In the genomic region with DNA sequence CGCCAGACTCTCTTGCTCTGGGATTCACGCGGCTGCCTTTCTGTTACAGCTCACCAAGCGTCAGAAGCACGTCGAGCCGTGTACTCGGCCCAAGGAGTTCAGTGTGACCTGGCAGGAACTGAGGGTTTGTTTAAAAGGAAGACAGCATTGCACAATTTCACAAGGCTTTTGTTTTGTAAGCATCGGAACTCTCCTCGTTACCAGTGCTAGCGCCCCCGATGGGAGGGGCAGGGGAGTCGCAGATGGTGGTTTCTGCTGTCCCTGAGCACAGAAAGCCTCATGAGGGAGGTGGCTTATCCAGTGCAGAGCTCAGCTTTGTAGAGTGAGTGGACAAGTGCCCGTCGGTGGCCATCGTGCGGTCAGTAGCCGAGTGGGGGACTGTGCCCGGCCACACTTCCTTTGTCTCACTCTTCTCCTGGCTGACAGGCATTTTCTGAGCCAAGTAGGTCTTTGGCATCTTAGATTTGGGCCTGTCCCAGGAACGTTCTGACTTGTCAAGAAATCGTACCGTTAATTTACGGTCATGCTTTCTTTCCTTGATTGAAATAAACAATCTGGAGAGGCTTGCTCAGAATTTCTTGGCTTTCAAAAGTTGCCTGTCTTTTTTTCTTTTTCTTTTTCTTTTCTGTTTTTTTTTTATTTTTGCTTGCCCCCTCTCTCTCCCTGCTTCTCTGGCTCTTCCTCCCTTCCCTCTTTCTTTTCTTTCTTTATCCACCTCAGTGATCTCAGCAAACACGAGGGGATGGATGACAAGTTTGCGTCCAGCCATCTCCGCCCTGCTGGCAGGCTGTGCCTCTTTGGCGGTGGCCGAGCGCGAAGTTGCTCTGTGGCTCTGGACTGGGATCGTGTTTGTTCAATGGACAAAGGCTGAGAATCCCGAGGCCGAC, we compare ENCODE assay signal across 1 cellular context.
TF ChIP-seq lines count a peak whose summit lies in the region.

No MANE protein-coding gene starts in this region.

TF ChIP-seq in HepG2, 621 proteins besides CTCF, POLR2A, EP300 and RAD21 (continued from another document and continues in another):
- TF ChIP-seq, protein P1, sequence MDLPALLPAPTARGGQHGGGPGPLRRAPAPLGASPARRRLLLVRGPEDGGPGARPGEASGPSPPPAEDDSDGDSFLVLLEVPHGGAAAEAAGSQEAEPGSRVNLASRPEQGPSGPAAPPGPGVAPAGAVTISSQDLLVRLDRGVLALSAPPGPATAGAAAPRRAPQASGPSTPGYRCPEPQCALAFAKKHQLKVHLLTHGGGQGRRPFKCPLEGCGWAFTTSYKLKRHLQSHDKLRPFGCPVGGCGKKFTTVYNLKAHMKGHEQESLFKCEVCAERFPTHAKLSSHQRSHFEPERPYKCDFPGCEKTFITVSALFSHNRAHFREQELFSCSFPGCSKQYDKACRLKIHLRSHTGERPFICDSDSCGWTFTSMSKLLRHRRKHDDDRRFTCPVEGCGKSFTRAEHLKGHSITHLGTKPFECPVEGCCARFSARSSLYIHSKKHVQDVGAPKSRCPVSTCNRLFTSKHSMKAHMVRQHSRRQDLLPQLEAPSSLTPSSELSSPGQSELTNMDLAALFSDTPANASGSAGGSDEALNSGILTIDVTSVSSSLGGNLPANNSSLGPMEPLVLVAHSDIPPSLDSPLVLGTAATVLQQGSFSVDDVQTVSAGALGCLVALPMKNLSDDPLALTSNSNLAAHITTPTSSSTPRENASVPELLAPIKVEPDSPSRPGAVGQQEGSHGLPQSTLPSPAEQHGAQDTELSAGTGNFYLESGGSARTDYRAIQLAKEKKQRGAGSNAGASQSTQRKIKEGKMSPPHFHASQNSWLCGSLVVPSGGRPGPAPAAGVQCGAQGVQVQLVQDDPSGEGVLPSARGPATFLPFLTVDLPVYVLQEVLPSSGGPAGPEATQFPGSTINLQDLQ (CRISPR knock-in tag; IDR thresholded peaks at IDR 0.05) = no peak
- TF ChIP-seq, protein P2, sequence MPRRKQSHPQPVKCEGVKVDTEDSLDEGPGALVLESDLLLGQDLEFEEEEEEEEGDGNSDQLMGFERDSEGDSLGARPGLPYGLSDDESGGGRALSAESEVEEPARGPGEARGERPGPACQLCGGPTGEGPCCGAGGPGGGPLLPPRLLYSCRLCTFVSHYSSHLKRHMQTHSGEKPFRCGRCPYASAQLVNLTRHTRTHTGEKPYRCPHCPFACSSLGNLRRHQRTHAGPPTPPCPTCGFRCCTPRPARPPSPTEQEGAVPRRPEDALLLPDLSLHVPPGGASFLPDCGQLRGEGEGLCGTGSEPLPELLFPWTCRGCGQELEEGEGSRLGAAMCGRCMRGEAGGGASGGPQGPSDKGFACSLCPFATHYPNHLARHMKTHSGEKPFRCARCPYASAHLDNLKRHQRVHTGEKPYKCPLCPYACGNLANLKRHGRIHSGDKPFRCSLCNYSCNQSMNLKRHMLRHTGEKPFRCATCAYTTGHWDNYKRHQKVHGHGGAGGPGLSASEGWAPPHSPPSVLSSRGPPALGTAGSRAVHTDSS (CRISPR knock-in tag; conservative IDR thresholded peaks at IDR 0.05) = no peak
- no peak for TF ChIP-seq EED (CRISPR knock-in tag; IDR thresholded peaks at IDR 0.05)
- TF ChIP-seq ZBTB38 (CRISPR knock-in tag; IDR thresholded peaks at IDR 0.05) = peak; percentile 60
- no peak for TF ChIP-seq ZNF30 (CRISPR knock-in tag; IDR thresholded peaks at IDR 0.05)
- no peak for TF ChIP-seq CC2D1A (CRISPR knock-in tag; IDR thresholded peaks at IDR 0.05)
- TF ChIP-seq STAT5B (CRISPR knock-in tag; IDR thresholded peaks at IDR 0.05) = no peak
- 0 out of 2 replicates have a peak, but pooled peaks have one; percentile 37 for TF ChIP-seq RARA (CRISPR knock-in tag; IDR thresholded peaks at IDR 0.05)
- no peak for TF ChIP-seq ZMAT3 (CRISPR knock-in tag; conservative IDR thresholded peaks at IDR 0.05)
- no peak for TF ChIP-seq HDAC1 (CRISPR knock-in tag; IDR thresholded peaks at IDR 0.05)
- TF ChIP-seq SOX13 (IDR thresholded peaks at IDR 0.05) = no peak
- TF ChIP-seq SOX13 (CRISPR knock-in tag; conservative IDR thresholded peaks at IDR 0.05 in 1 of 2, IDR thresholded peaks at IDR 0.05 in 1 of 2) = peak in 1 of 2 experiments; percentile 72; a peak in 2 of 4 replicates
- TF ChIP-seq NR2F2 (IDR thresholded peaks at IDR 0.05; ENCODE audit: borderline replicate concordance, low read depth) = no peak
- TF ChIP-seq ZNF274 (CRISPR knock-in tag; IDR thresholded peaks at IDR 0.05) = no peak
- TF ChIP-seq ZNF530 (CRISPR knock-in tag; IDR thresholded peaks at IDR 0.05; ENCODE audit: low read depth) = no peak
- TF ChIP-seq MIXL1 (CRISPR knock-in tag; IDR thresholded peaks at IDR 0.05) = no peak
- TF ChIP-seq ZFP1 (CRISPR knock-in tag; IDR thresholded peaks at IDR 0.05) = no peak
- no peak for TF ChIP-seq CHD2 (IDR thresholded peaks at IDR 0.05; ENCODE audit: low read depth, low read length)
- TF ChIP-seq ZNF598 (CRISPR knock-in tag; IDR thresholded peaks at IDR 0.05; ENCODE audit: borderline replicate concordance) = no peak
- TF ChIP-seq ARID5B (CRISPR knock-in tag; IDR thresholded peaks at IDR 0.05) = peak; percentile 40
- TF ChIP-seq, protein P3, sequence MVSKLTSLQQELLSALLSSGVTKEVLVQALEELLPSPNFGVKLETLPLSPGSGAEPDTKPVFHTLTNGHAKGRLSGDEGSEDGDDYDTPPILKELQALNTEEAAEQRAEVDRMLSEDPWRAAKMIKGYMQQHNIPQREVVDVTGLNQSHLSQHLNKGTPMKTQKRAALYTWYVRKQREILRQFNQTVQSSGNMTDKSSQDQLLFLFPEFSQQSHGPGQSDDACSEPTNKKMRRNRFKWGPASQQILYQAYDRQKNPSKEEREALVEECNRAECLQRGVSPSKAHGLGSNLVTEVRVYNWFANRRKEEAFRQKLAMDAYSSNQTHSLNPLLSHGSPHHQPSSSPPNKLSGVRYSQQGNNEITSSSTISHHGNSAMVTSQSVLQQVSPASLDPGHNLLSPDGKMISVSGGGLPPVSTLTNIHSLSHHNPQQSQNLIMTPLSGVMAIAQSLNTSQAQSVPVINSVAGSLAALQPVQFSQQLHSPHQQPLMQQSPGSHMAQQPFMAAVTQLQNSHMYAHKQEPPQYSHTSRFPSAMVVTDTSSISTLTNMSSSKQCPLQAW (CRISPR knock-in tag; IDR thresholded peaks at IDR 0.05) = no peak
- no peak for TF ChIP-seq ZNF143 (CRISPR knock-in tag; IDR thresholded peaks at IDR 0.05)
- TF ChIP-seq STAT6 (CRISPR knock-in tag; IDR thresholded peaks at IDR 0.05; ENCODE audit: borderline replicate concordance) = no peak
- TF ChIP-seq ZNF703 (CRISPR knock-in tag; IDR thresholded peaks at IDR 0.05; ENCODE audit: borderline replicate concordance) = no peak
- no peak for TF ChIP-seq ZNF207 (IDR thresholded peaks at IDR 0.05; ENCODE audit: borderline replicate concordance)
- no peak for TF ChIP-seq ZNF33B (CRISPR knock-in tag; IDR thresholded peaks at IDR 0.05)
- TF ChIP-seq, protein P4, sequence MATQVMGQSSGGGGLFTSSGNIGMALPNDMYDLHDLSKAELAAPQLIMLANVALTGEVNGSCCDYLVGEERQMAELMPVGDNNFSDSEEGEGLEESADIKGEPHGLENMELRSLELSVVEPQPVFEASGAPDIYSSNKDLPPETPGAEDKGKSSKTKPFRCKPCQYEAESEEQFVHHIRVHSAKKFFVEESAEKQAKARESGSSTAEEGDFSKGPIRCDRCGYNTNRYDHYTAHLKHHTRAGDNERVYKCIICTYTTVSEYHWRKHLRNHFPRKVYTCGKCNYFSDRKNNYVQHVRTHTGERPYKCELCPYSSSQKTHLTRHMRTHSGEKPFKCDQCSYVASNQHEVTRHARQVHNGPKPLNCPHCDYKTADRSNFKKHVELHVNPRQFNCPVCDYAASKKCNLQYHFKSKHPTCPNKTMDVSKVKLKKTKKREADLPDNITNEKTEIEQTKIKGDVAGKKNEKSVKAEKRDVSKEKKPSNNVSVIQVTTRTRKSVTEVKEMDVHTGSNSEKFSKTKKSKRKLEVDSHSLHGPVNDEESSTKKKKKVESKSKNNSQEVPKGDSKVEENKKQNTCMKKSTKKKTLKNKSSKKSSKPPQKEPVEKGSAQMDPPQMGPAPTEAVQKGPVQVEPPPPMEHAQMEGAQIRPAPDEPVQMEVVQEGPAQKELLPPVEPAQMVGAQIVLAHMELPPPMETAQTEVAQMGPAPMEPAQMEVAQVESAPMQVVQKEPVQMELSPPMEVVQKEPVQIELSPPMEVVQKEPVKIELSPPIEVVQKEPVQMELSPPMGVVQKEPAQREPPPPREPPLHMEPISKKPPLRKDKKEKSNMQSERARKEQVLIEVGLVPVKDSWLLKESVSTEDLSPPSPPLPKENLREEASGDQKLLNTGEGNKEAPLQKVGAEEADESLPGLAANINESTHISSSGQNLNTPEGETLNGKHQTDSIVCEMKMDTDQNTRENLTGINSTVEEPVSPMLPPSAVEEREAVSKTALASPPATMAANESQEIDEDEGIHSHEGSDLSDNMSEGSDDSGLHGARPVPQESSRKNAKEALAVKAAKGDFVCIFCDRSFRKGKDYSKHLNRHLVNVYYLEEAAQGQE (IDR thresholded peaks at IDR 0.05; ENCODE audit: borderline replicate concordance in 1 of 2, low read depth in 1 of 2, low read length in 2 of 2) = no peak
- TF ChIP-seq DMTF1 (CRISPR knock-in tag; IDR thresholded peaks at IDR 0.05) = no peak
- no peak for TF ChIP-seq ZBTB25 (CRISPR knock-in tag; IDR thresholded peaks at IDR 0.05)
- TF ChIP-seq NONO (IDR thresholded peaks at IDR 0.05) = no peak
- TF ChIP-seq NONO (CRISPR knock-in tag; conservative IDR thresholded peaks at IDR 0.05) = no peak
- TF ChIP-seq IKZF1 (IDR thresholded peaks at IDR 0.05) = no peak
- no peak for TF ChIP-seq ZBTB2 (CRISPR knock-in tag; IDR thresholded peaks at IDR 0.05; ENCODE audit: low read depth)
